In genomic region chr9:131258186-131258585, GRCh38 we compare ENCODE assay signal across 15 cellular contexts. TPM values are rescaled to one million over a fixed set of nuclear protein-coding genes. Genes with fewer than 3 reads are reported as not detected.
DNase-seq lines count a peak whose midpoint lies in the region; ATAC-seq and TF ChIP-seq lines count a peak whose summit lies in the region.
"Had no signal": no experiment of that assay in that cellular context is flagged by ENCODE, and none has a peak within 500 bp of the region (broad histone marks: within the 10 kb centered on the region; RNA-seq: fewer than 3 reads in every experiment).

No MANE protein-coding gene starts in this region.

- H3K27ac Mint-ChIP-seq in CD4-positive, alpha-beta memory T cell: peak overlapping the region; percentile 90 to 100 (median 98)
- H3K27ac Mint-ChIP-seq in effector memory CD8-positive, alpha-beta T cell: peak overlapping the region; percentile 89 to 92

- H3K4me3 Mint-ChIP-seq in CD4-positive, alpha-beta memory T cell: peak overlapping the region in 2 of 8 donors; percentile 57 to 76
- peak overlapping the region; percentile 47 to 68 for H3K4me3 Mint-ChIP-seq in effector memory CD8-positive, alpha-beta T cell

- TF ChIP-seq POLR2A in sigmoid colon (IDR thresholded peaks at IDR 0.05): no peak

- peaks cover 0 to 3% (median 0%) of the 10 kb centered on the region in 8 donors for H3K9me3 Mint-ChIP-seq in CD4-positive, alpha-beta memory T cell
- H3K9me3 Mint-ChIP-seq in effector memory CD8-positive, alpha-beta T cell: no peaks in the 10 kb centered on the region

- TF ChIP-seq EP300 in sigmoid colon (IDR thresholded peaks at IDR 0.05): no peak

- no peak overlapping the region for H3K4me2 ChIP-seq in osteoblast (ENCODE audit: insufficient read depth, low read length)
- H3K4me2 ChIP-seq: PC-9 had no signal

- DNase-seq in CD4-positive, alpha-beta memory T cell: no peak
- DNase-seq in effector memory CD8-positive, alpha-beta T cell: no peak
- peak; percentile 53 for DNase-seq in osteoblast (ENCODE audit: insufficient read length, low spot score, missing footprints)
- DNase-seq in sigmoid colon: no peak
- no peak for DNase-seq in activated effector memory CD4-positive, alpha-beta T cell treated with anti-CD3 and anti-CD28 coated beads, Interleukin-2, amount 50 U/mL, for 16 hours
- no peak for DNase-seq in NK-92 treated with Interleukin-12 subunit alpha and Interleukin-12 subunit beta, amount 100 ng/mL, for 24 hours (lab: John Stamatoyannopoulos, UW)
- no peak for DNase-seq in cortex of kidney (lab: John Stamatoyannopoulos, UW)
- DNase-seq: activated CD4-positive, alpha-beta T cell treated with anti-CD3 and anti-CD28 coated beads, Interleukin-2, amount 50 U/mL, for 48 hours; amygdala; foreskin fibroblast; NCI-H446; PC-9; SW 1271 had no signal

- H3K9me3 ChIP-seq in CD4-positive, alpha-beta memory T cell (ENCODE audit: control insufficient read depth in 1 of 2, low read length in 2 of 2): no peaks in the 10 kb centered on the region
- no peaks in the 10 kb centered on the region for H3K9me3 ChIP-seq in KOPT-K1 (ENCODE audit: insufficient read depth, low read length, poor library complexity, severe bottlenecking)
- H3K9me3 ChIP-seq in osteoblast (ENCODE audit: low read depth, low read length): no peaks in the 10 kb centered on the region
- H3K9me3 ChIP-seq in sigmoid colon: no peaks in the 10 kb centered on the region
- H3K9me3 ChIP-seq: right lobe of liver had no signal

- H3K4me1 ChIP-seq in CD4-positive, alpha-beta memory T cell (ENCODE audit: insufficient read depth, low read length): peaks cover 72% of the 10 kb centered on the region
- H3K4me1 ChIP-seq in osteoblast (ENCODE audit: insufficient read depth, low read length) (peaks cover 12% of the 10 kb centered on the region), sigmoid colon (peaks cover 0 to 3% (median 0%) of the 10 kb centered on the region in 4 donors)

- POLR2A ChIA-PET in CD4-positive, alpha-beta memory T cell (lab: Charles Lee; ENCODE audit: partially characterized antibody): interaction anchor here (2.8 to 22.4 kb wide), 3 partner anchors 16 to 78 kb away, joined by 19 to 1324 read pairs (median 124); partner anchors contain the start of gene FAM78A

- no peaks in the 10 kb centered on the region for H3K79me2 ChIP-seq in osteoblast (ENCODE audit: insufficient read depth, low read length)

- ATAC-seq in effector memory CD8-positive, alpha-beta T cell (replicated peaks): no peak
- ATAC-seq: right lobe of liver had no signal

- WGBS in sigmoid colon, 2 donors: 68 to 74% methylated on average over 15 of the region's 15 CpGs

- H3K36me3 ChIP-seq in CD4-positive, alpha-beta memory T cell (ENCODE audit: insufficient read depth, low read length): peaks cover 40% of the 10 kb centered on the region
- peaks cover 46% of the 10 kb centered on the region for H3K36me3 ChIP-seq in KOPT-K1 (ENCODE audit: insufficient read depth, low read length)
- no peaks in the 10 kb centered on the region for H3K36me3 ChIP-seq in osteoblast (ENCODE audit: insufficient read depth, low read length)
- H3K36me3 ChIP-seq in sigmoid colon: no peaks in the 10 kb centered on the region

- H3K27me3 Mint-ChIP-seq in CD4-positive, alpha-beta memory T cell: no peaks in the 10 kb centered on the region
- H3K27me3 Mint-ChIP-seq in effector memory CD8-positive, alpha-beta T cell: no peaks in the 10 kb centered on the region

- H3K27ac ChIP-seq in CD4-positive, alpha-beta memory T cell (ENCODE audit: low read depth, low read length): no peak overlapping the region
- peak overlapping the region; percentile 99 for H3K27ac ChIP-seq in KOPT-K1 (ENCODE audit: low read depth, low read length, poor library complexity, severe bottlenecking)
- no peak overlapping the region for H3K27ac ChIP-seq in osteoblast (ENCODE audit: low read depth, low read length)
- H3K27ac ChIP-seq in sigmoid colon: no peak overlapping the region
- H3K27ac ChIP-seq: PC-9, right lobe of liver had no signal

- peaks cover 23 to 45% of the 10 kb centered on the region in 2 donors for H3K36me3 Mint-ChIP-seq in CD4-positive, alpha-beta memory T cell
- peaks cover 79% of the 10 kb centered on the region for H3K36me3 Mint-ChIP-seq in effector memory CD8-positive, alpha-beta T cell (ENCODE audit: insufficient read depth)

- no peak overlapping the region for H2AFZ ChIP-seq in osteoblast (ENCODE audit: low read length)
- H2AFZ ChIP-seq: PC-9 had no signal

- H3K4me3 ChIP-seq in CD4-positive, alpha-beta memory T cell (ENCODE audit: low read length in 2 of 2): no peak overlapping the region
- no peak overlapping the region for H3K4me3 ChIP-seq in osteoblast (ENCODE audit: insufficient read depth, low read length)
- no peak overlapping the region for H3K4me3 ChIP-seq in sigmoid colon
- H3K4me3 ChIP-seq: PC-9, right lobe of liver had no signal

- H3K4me1 Mint-ChIP-seq in CD4-positive, alpha-beta memory T cell: peaks cover 29 to 81% (median 55%) of the 10 kb centered on the region in 4 donors
- peaks cover 45 to 52% of the 10 kb centered on the region in 2 donors for H3K4me1 Mint-ChIP-seq in effector memory CD8-positive, alpha-beta T cell (ENCODE audit: low read depth in 2 of 2)

- intact Hi-C loops in CD4-positive, alpha-beta memory T cell (cut with micrococcal nuclease): loop anchor here (10.0 kb wide), 2 partner anchors 417 to 477 kb away; no protein-coding TSS in a partner anchor
- intact Hi-C loops in sigmoid colon (cut with DNase I): no loop called here

- CTCF ChIA-PET in CD4-positive, alpha-beta memory T cell (lab: Charles Lee; ENCODE audit: partially characterized antibody): interaction anchor here (1.3 to 11.0 kb wide), 2 partner anchors 13 to 20 kb away, joined by 5 to 188 read pairs; partner anchors contain the start of gene FAM78A

- H3K27me3 ChIP-seq in CD4-positive, alpha-beta memory T cell (ENCODE audit: insufficient read depth, low read length): no peaks in the 10 kb centered on the region
- H3K27me3 ChIP-seq in osteoblast (ENCODE audit: insufficient read depth, low read length) (no peaks in the 10 kb centered on the region), sigmoid colon (no peaks in the 10 kb centered on the region)
- H3K27me3 ChIP-seq: right lobe of liver had no signal

- TF ChIP-seq CTCF in osteoblast (IDR thresholded peaks at IDR 0.05; ENCODE audit: extremely low read depth, low read depth, low read length): no peak
- TF ChIP-seq CTCF in sigmoid colon (IDR thresholded peaks at IDR 0.05): no peak

- no peaks in the 10 kb centered on the region for H4K20me1 ChIP-seq in osteoblast (ENCODE audit: insufficient read depth, low read length)

RNA-seq across cellular contexts. Expression of gene FAM78A, which starts 18.1 kb away (rescaled TPM):
- total RNA-seq in CD4-positive, alpha-beta memory T cell: 10 to 100 TPM; 93.5 TPM
- polyA plus RNA-seq in CD4-positive, alpha-beta memory T cell: 10 to 100 TPM in 1 of 2 donors, 1 to 10 TPM in 1; 5.5 to 29.2 TPM
- total RNA-seq in osteoblast: 0.36 and 0.59 TPM in 2 replicates
- 1 to 10 TPM; 1.2 to 3.0 (median 2.2) TPM for total RNA-seq in sigmoid colon
- polyA plus RNA-seq in sigmoid colon: 10 to 100 TPM in 1 of 3 donors, 1 to 10 TPM in 1, under 1 TPM in 1; 0.60 to 11.9 (median 1.4) TPM

RNA-seq across cellular contexts. Expression of gene PLPP7, which starts 31.3 kb away (rescaled TPM):
- total RNA-seq in CD4-positive, alpha-beta memory T cell: not detected
- not detected for polyA plus RNA-seq in CD4-positive, alpha-beta memory T cell
- total RNA-seq in osteoblast (16.3 and 18.0 TPM in 2 replicates), sigmoid colon (10 to 100 TPM; 14.3 to 31.9 (median 16.8) TPM)
- 1 to 10 TPM in 2 of 3 donors, under 1 TPM in 1; 0.46 to 1.8 (median 1.5) TPM for polyA plus RNA-seq in sigmoid colon
- total RNA-seq: PC-9 had no signal

Comparison
In these comparisons a context has a peak if more than half of its experiments do, and no peak if none do; other contexts are left out.
1. RNA of gene FAM78A, which starts 18.1 kb away (total RNA-seq): 93.5 TPM in CD4-positive, alpha-beta memory T cell; 1.2 to 3.0 TPM in sigmoid colon and 0.36 to 0.59 TPM in osteoblast; every median in the first group is over 10 times any median in the second.
2. RNA of gene PLPP7, which starts 31.3 kb away (total RNA-seq): 14.3 to 31.9 TPM in sigmoid colon and 16.3 to 18.0 TPM in osteoblast; not detected in CD4-positive, alpha-beta memory T cell; every median in the first group is over 10 times any median in the second.